Comparison of ENCODE assay signal across 1 cellular context in the genomic region with DNA sequence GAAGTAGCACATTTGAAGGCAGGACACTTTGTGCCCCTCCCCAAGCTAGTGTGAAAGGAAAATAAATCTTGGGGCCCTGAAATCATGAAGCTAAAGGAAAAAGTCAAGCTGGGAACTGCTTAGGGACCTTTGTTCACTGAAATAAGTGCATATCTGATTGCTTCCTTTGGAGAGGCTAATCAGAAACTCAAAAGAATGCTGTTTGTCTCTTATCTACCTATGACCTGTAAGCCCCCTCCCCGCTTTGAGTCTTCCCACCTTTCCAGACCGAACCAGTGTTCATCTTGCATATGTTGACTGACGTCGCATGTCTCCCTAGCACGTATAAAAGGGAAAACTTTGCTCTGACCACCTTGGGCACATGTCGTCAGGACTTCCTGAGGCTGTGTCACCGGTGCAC.
TF ChIP-seq lines count a peak whose summit lies in the region.

No MANE protein-coding gene starts in this region.

TF ChIP-seq in GM23338, 12 proteins besides CTCF, POLR2A, EP300 and RAD21 (continued from another document):
- TF ChIP-seq, protein P1, sequence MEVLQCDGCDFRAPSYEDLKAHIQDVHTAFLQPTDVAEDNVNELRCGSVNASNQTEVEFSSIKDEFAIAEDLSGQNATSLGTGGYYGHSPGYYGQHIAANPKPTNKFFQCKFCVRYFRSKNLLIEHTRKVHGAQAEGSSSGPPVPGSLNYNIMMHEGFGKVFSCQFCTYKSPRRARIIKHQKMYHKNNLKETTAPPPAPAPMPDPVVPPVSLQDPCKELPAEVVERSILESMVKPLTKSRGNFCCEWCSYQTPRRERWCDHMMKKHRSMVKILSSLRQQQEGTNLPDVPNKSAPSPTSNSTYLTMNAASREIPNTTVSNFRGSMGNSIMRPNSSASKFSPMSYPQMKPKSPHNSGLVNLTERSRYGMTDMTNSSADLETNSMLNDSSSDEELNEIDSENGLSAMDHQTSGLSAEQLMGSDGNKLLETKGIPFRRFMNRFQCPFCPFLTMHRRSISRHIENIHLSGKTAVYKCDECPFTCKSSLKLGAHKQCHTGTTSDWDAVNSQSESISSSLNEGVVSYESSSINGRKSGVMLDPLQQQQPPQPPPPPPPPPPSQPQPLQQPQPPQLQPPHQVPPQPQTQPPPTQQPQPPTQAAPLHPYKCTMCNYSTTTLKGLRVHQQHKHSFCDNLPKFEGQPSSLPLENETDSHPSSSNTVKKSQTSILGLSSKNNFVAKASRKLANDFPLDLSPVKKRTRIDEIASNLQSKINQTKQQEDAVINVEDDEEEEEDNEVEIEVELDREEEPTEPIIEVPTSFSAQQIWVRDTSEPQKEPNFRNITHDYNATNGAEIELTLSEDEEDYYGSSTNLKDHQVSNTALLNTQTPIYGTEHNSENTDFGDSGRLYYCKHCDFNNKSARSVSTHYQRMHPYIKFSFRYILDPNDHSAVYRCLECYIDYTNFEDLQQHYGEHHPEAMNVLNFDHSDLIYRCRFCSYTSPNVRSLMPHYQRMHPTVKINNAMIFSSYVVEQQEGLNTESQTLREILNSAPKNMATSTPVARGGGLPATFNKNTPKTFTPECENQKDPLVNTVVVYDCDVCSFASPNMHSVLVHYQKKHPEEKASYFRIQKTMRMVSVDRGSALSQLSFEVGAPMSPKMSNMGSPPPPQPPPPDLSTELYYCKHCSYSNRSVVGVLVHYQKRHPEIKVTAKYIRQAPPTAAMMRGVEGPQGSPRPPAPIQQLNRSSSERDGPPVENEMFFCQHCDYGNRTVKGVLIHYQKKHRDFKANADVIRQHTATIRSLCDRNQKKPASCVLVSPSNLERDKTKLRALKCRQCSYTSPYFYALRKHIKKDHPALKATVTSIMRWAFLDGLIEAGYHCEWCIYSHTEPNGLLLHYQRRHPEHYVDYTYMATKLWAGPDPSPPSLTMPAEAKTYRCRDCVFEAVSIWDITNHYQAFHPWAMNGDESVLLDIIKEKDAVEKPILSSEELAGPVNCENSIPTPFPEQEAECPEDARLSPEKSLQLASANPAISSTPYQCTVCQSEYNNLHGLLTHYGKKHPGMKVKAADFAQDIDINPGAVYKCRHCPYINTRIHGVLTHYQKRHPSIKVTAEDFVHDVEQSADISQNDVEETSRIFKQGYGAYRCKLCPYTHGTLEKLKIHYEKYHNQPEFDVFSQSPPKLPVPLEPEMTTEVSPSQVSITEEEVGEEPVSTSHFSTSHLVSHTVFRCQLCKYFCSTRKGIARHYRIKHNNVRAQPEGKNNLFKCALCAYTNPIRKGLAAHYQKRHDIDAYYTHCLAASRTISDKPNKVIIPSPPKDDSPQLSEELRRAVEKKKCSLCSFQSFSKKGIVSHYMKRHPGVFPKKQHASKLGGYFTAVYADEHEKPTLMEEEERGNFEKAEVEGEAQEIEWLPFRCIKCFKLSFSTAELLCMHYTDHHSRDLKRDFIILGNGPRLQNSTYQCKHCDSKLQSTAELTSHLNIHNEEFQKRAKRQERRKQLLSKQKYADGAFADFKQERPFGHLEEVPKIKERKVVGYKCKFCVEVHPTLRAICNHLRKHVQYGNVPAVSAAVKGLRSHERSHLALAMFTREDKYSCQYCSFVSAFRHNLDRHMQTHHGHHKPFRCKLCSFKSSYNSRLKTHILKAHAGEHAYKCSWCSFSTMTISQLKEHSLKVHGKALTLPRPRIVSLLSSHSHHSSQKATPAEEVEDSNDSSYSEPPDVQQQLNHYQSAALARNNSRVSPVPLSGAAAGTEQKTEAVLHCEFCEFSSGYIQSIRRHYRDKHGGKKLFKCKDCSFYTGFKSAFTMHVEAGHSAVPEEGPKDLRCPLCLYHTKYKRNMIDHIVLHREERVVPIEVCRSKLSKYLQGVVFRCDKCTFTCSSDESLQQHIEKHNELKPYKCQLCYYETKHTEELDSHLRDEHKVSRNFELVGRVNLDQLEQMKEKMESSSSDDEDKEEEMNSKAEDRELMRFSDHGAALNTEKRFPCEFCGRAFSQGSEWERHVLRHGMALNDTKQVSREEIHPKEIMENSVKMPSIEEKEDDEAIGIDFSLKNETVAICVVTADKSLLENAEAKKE (CRISPR knock-in tag; IDR thresholded peaks at IDR 0.05) = no peak
- TF ChIP-seq, protein P2, sequence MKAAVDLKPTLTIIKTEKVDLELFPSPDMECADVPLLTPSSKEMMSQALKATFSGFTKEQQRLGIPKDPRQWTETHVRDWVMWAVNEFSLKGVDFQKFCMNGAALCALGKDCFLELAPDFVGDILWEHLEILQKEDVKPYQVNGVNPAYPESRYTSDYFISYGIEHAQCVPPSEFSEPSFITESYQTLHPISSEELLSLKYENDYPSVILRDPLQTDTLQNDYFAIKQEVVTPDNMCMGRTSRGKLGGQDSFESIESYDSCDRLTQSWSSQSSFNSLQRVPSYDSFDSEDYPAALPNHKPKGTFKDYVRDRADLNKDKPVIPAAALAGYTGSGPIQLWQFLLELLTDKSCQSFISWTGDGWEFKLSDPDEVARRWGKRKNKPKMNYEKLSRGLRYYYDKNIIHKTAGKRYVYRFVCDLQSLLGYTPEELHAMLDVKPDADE (IDR thresholded peaks at IDR 0.05) = no peak
- TF ChIP-seq ZNF331 (CRISPR knock-in tag; IDR thresholded peaks at IDR 0.05; ENCODE audit: low read depth) (no peak), NANOG (IDR thresholded peaks at IDR 0.05; ENCODE audit: borderline replicate concordance) (no peak), CREB1 (CRISPR knock-in tag; IDR thresholded peaks at IDR 0.05; ENCODE audit: low read depth) (no peak), ZNF114 (CRISPR knock-in tag; IDR thresholded peaks at IDR 0.05) (no peak)
- TF ChIP-seq, protein P3, sequence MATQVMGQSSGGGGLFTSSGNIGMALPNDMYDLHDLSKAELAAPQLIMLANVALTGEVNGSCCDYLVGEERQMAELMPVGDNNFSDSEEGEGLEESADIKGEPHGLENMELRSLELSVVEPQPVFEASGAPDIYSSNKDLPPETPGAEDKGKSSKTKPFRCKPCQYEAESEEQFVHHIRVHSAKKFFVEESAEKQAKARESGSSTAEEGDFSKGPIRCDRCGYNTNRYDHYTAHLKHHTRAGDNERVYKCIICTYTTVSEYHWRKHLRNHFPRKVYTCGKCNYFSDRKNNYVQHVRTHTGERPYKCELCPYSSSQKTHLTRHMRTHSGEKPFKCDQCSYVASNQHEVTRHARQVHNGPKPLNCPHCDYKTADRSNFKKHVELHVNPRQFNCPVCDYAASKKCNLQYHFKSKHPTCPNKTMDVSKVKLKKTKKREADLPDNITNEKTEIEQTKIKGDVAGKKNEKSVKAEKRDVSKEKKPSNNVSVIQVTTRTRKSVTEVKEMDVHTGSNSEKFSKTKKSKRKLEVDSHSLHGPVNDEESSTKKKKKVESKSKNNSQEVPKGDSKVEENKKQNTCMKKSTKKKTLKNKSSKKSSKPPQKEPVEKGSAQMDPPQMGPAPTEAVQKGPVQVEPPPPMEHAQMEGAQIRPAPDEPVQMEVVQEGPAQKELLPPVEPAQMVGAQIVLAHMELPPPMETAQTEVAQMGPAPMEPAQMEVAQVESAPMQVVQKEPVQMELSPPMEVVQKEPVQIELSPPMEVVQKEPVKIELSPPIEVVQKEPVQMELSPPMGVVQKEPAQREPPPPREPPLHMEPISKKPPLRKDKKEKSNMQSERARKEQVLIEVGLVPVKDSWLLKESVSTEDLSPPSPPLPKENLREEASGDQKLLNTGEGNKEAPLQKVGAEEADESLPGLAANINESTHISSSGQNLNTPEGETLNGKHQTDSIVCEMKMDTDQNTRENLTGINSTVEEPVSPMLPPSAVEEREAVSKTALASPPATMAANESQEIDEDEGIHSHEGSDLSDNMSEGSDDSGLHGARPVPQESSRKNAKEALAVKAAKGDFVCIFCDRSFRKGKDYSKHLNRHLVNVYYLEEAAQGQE (IDR thresholded peaks at IDR 0.05; ENCODE audit: unreplicated experiment) = no peak
